Comparison of ENCODE assay signal across 1 cellular context in genomic region chr7:55185941-55186609, GRCh38.
TF ChIP-seq lines count a peak whose summit lies in the region.

No MANE protein-coding gene starts in this region.

TF ChIP-seq in HepG2, 621 proteins besides CTCF, POLR2A, EP300 and RAD21 (continued from another document and continues in another):
- TF ChIP-seq ZNF331 (CRISPR knock-in tag; IDR thresholded peaks at IDR 0.05) (peak; percentile 50; the same call in 1 of the 2 replicates), ERF (CRISPR knock-in tag; IDR thresholded peaks at IDR 0.05) (0 out of 2 replicates have a peak, but pooled peaks have one; percentile 41), ZNF652 (CRISPR knock-in tag; IDR thresholded peaks at IDR 0.05; ENCODE audit: borderline replicate concordance, low read depth) (no peak), E2F5 (CRISPR knock-in tag; conservative IDR thresholded peaks at IDR 0.05) (no peak), RBM22 (optimal IDR thresholded peaks at IDR 0.05; ENCODE audit: low read length) (no peak), PITX1 (CRISPR knock-in tag; IDR thresholded peaks at IDR 0.05) (no peak; the same call in 1 of the 2 replicates), ZMAT3 (CRISPR knock-in tag; conservative IDR thresholded peaks at IDR 0.05) (peak; percentile 73; the same call in 1 of the 2 replicates), MYC (CRISPR knock-in tag; IDR thresholded peaks at IDR 0.05; ENCODE audit: borderline replicate concordance) (peak; percentile 64; the same call in 1 of the 2 replicates), ZNF430 (CRISPR knock-in tag; IDR thresholded peaks at IDR 0.05) (0 out of 2 replicates have a peak, but pooled peaks have one; percentile 9), ZSCAN29 (CRISPR knock-in tag; conservative IDR thresholded peaks at IDR 0.05) (no peak), ZNF512B (CRISPR knock-in tag; IDR thresholded peaks at IDR 0.05; ENCODE audit: borderline replicate concordance) (no peak), SKI (IDR thresholded peaks at IDR 0.05; ENCODE audit: partially characterized antibody) (peak; percentile 29), STAT6 (CRISPR knock-in tag; IDR thresholded peaks at IDR 0.05; ENCODE audit: borderline replicate concordance) (0 out of 2 replicates have a peak, but pooled peaks have one; percentile 18), ZNF138 (CRISPR knock-in tag; IDR thresholded peaks at IDR 0.05; ENCODE audit: low read depth) (no peak), ESRRA (CRISPR knock-in tag; IDR thresholded peaks at IDR 0.05; ENCODE audit: low read depth) (0 out of 2 replicates have a peak, but pooled peaks have one; percentile 25), ZNF251 (CRISPR knock-in tag; IDR thresholded peaks at IDR 0.05) (no peak), HIVEP1 (CRISPR knock-in tag; IDR thresholded peaks at IDR 0.05) (no peak), SATB2 (CRISPR knock-in tag; IDR thresholded peaks at IDR 0.05) (no peak), ZNF17 (CRISPR knock-in tag; IDR thresholded peaks at IDR 0.05) (no peak), XRCC5 (optimal IDR thresholded peaks at IDR 0.05; ENCODE audit: low read length) (peak; percentile 52), ZSCAN20 (CRISPR knock-in tag; IDR thresholded peaks at IDR 0.05; ENCODE audit: borderline replicate concordance) (no peak), GLI4 (CRISPR knock-in tag; IDR thresholded peaks at IDR 0.05; ENCODE audit: borderline replicate concordance) (peak; percentile 40; the same call in 1 of the 2 replicates), IKZF4 (CRISPR knock-in tag; IDR thresholded peaks at IDR 0.05; ENCODE audit: borderline replicate concordance, low read depth, not compliant biosample characterization) (peak; percentile 75), FOXP1 (IDR thresholded peaks at IDR 0.05) (no peak), FOXP1 (CRISPR knock-in tag; IDR thresholded peaks at IDR 0.05) (peak; percentile 10; the same call in 1 of the 2 replicates), ZNF816 (CRISPR knock-in tag; IDR thresholded peaks at IDR 0.05; ENCODE audit: borderline replicate concordance) (no peak), SMARCE1 (IDR thresholded peaks at IDR 0.05; ENCODE audit: borderline replicate concordance) (no peak), DPF2 (CRISPR knock-in tag; IDR thresholded peaks at IDR 0.05; ENCODE audit: borderline replicate concordance, low read depth) (peak; percentile 43; the same call in 1 of the 2 replicates), HOMEZ (CRISPR knock-in tag; IDR thresholded peaks at IDR 0.05; ENCODE audit: low read depth) (0 out of 2 replicates have a peak, but pooled peaks have one; percentile 55), MAZ (IDR thresholded peaks at IDR 0.05; ENCODE audit: borderline replicate concordance, low read depth, low read length) (no peak), MAZ (CRISPR knock-in tag; IDR thresholded peaks at IDR 0.05; ENCODE audit: low read depth) (no peak), ZFX (CRISPR knock-in tag; IDR thresholded peaks at IDR 0.05; ENCODE audit: low read depth) (peak; percentile 82)
- TF ChIP-seq, protein P1, sequence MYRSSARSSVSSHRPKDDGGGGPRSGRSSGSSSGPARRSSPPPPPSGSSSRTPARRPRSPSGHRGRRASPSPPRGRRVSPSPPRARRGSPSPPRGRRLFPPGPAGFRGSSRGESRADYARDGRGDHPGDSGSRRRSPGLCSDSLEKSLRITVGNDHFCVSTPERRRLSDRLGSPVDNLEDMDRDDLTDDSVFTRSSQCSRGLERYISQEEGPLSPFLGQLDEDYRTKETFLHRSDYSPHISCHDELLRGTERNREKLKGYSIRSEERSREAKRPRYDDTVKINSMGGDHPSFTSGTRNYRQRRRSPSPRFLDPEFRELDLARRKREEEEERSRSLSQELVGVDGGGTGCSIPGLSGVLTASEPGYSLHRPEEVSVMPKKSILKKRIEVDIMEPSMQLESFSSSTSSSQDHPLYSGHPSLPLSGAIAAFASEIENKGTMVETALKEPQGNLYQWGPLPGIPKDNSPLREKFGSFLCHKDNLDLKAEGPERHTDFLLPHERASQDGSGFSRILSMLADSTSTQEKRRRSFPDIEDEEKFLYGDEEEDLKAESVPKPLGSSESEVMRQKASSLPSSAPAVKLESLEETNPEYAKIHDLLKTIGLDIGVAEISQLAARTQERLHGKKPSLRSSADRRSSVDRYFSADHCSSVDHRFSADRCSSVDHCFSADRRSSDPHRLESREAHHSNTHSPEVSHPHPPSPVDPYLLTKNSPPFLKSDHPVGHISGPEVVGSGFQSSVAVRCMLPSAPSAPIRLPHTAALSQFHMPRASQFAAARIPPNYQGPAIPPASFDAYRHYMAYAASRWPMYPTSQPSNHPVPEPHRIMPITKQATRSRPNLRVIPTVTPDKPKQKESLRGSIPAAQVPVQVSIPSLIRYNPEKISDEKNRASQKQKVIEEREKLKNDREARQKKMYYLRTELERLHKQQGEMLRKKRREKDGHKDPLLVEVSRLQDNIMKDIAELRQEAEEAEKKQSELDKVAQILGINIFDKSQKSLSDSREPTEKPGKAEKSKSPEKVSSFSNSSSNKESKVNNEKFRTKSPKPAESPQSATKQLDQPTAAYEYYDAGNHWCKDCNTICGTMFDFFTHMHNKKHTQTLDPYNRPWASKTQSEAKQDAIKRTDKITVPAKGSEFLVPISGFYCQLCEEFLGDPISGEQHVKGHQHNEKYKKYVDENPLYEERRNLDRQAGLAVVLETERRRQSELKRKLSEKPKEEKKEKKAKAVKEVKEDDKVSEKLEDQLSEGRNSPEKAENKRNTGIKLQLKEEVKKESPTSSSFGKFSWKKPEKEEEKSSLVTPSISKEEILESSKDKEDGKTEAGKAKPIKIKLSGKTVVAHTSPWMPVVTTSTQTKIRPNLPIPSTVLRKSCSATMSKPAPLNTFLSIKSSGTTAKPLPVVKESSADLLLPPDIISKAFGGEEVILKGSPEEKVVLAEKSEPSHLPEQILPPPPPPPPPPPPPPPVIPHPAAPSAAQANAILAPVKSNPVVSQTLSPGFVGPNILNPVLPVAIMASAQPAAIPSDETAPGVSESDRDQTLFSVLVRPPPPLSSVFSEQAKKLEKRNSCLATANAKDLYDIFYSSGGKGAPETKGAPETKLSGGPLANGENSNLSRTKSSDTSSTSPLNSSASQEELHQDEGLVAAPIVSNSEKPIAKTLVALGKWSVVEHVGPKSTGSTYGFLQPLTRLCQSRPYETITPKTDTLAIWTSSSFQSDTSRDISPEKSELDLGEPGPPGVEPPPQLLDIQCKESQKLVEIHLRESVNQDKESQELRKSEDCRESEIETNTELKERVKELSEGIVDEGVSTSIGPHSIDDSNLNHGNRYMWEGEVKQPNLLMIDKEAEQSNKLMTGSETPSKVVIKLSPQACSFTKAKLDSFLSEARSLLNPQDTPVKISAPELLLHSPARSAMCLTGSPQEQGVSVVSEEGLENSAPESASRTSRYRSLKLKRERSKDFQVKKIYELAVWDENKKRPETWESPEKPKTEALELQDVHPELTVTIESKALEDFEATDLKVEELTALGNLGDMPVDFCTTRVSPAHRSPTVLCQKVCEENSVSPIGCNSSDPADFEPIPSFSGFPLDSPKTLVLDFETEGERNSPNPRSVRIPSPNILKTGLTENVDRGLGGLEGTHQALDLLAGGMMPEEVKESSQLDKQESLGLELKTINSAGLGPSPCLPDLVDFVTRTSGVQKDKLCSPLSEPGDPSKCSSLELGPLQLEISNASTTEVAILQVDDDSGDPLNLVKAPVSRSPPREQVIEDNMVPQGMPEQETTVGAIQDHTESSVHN (CRISPR knock-in tag; IDR thresholded peaks at IDR 0.05): no peak
- TF ChIP-seq, protein P2, sequence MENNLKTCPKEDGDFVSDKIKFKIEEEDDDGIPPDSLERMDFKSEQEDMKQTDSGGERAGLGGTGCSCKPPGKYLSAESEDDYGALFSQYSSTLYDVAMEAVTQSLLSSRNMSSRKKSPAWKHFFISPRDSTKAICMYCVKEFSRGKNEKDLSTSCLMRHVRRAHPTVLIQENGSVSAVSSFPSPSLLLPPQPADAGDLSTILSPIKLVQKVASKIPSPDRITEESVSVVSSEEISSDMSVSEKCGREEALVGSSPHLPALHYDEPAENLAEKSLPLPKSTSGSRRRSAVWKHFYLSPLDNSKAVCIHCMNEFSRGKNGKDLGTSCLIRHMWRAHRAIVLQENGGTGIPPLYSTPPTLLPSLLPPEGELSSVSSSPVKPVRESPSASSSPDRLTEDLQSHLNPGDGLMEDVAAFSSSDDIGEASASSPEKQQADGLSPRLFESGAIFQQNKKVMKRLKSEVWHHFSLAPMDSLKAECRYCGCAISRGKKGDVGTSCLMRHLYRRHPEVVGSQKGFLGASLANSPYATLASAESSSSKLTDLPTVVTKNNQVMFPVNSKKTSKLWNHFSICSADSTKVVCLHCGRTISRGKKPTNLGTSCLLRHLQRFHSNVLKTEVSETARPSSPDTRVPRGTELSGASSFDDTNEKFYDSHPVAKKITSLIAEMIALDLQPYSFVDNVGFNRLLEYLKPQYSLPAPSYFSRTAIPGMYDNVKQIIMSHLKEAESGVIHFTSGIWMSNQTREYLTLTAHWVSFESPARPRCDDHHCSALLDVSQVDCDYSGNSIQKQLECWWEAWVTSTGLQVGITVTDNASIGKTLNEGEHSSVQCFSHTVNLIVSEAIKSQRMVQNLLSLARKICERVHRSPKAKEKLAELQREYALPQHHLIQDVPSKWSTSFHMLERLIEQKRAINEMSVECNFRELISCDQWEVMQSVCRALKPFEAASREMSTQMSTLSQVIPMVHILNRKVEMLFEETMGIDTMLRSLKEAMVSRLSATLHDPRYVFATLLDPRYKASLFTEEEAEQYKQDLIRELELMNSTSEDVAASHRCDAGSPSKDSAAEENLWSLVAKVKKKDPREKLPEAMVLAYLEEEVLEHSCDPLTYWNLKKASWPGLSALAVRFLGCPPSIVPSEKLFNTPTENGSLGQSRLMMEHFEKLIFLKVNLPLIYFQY (CRISPR knock-in tag; IDR thresholded peaks at IDR 0.05; ENCODE audit: borderline replicate concordance): peak; percentile 81; the same call in 1 of the 2 replicates
- TF ChIP-seq, protein P3, sequence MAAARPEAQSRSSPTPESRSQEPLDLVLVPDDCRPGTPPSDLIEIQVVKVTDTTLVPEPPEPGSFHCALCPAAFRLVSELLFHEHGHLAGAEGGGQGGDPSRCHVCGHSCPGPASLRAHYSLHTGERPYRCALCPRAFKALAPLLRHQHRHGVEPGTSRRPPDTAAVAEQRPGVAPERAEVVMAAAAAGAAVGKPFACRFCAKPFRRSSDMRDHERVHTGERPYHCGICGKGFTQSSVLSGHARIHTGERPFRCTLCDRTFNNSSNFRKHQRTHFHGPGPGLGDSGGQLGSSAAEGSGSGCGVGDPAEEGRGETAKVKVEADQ (CRISPR knock-in tag; IDR thresholded peaks at IDR 0.05; ENCODE audit: borderline replicate concordance): peak; percentile 44; the same call in 1 of the 2 replicates
- TF ChIP-seq, protein P4, sequence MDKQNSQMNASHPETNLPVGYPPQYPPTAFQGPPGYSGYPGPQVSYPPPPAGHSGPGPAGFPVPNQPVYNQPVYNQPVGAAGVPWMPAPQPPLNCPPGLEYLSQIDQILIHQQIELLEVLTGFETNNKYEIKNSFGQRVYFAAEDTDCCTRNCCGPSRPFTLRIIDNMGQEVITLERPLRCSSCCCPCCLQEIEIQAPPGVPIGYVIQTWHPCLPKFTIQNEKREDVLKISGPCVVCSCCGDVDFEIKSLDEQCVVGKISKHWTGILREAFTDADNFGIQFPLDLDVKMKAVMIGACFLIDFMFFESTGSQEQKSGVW (CRISPR knock-in tag; IDR thresholded peaks at IDR 0.05; ENCODE audit: borderline replicate concordance): no peak
